9 cellular contexts compared by ENCODE assay signal in the genomic region with DNA sequence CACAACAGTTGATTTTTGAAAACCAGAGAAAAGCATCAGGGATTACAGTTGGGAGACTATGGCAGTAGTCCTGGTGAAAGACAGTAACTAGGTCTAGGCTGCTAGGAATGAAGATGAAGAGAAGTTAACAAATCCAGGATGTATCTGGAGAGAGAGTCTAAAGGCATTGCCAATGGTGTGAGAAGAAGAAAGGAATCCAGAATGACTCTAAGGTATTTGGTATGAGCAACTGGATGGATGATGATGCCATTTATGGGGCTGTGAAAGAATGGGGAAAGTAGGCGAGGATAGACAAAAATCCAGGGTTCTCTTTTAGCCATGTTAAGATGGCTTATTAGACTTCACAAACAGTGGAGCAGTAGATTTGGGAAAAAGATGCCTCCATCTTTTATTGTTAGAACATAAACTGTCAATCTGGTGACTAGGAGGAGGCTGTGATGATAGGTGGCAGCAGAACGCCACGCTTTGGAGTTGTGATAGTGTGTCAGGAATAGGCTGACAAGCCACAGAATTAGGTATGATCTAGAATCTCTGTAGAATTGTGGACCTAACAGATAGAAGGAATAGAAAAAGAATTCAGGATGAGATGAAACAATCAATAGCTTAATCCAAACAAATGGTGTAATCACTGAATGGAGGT. TPM values are rescaled to one million over a fixed set of nuclear protein-coding genes. Genes with fewer than 3 reads are reported as not detected.
A peak's percentile ranks its signal among the peaks of the same experiment; 100 is the strongest.
DNase-seq lines count a peak whose midpoint lies in the region; ATAC-seq and TF ChIP-seq lines count a peak whose summit lies in the region.
"Had no signal": no experiment of that assay in that cellular context is flagged by ENCODE, and none has a peak within 500 bp of the region (broad histone marks: within the 10 kb centered on the region; RNA-seq: fewer than 3 reads in every experiment).

No MANE protein-coding gene starts in this region.

- no peaks in the 10 kb centered on the region for H3K27me3 ChIP-seq in CD4-positive, alpha-beta memory T cell (ENCODE audit: insufficient read depth, low read length)
- H3K27me3 ChIP-seq in endodermal cell (ENCODE audit: control insufficient read depth, insufficient read depth, low read length, poor library complexity, severe bottlenecking), result peaks cover 8% of the 10 kb centered on the region
- H3K27me3 ChIP-seq in skeletal muscle satellite cell (ENCODE audit: control insufficient read depth, insufficient read depth, low read length), result no peaks in the 10 kb centered on the region
- H3K27me3 ChIP-seq: upper lobe of left lung had no signal

- H3K4me3 Mint-ChIP-seq in CD4-positive, alpha-beta memory T cell, result no peak overlapping the region
- H3K4me3 Mint-ChIP-seq in WTC11 (no peak overlapping the region), endodermal cell (no peak overlapping the region), Calu3 (ENCODE audit: low read depth, unreplicated experiment) (no peak overlapping the region)

- peak; percentile 47 to 64 (median 61) for DNase-seq in CD4-positive, alpha-beta memory T cell
- DNase-seq in WTC11 (ENCODE audit: low spot score), result peak; percentile 40
- DNase-seq in endodermal cell, result peak; percentile 78
- DNase-seq in Calu3, result no peak
- DNase-seq in SW 1271 (lab: John Stamatoyannopoulos, UW), result no peak

- 85 to 86% methylated on average over 3 of the region's 3 CpGs for WGBS in endodermal cell (ENCODE audit: insufficient coverage in 1 of 2, insufficient read length in 1 of 2), 2 experiments

- no peak for TF ChIP-seq CTCF in WTC11 (IDR thresholded peaks at IDR 0.05)
- TF ChIP-seq CTCF in endodermal cell (conservative IDR thresholded peaks at IDR 0.05), result peak; percentile 63
- no peak for TF ChIP-seq CTCF in Calu3 (IDR thresholded peaks at IDR 0.05; ENCODE audit: unreplicated experiment)

- H3K4me2 ChIP-seq in skeletal muscle satellite cell (ENCODE audit: low read length), result no peak overlapping the region

- ATAC-seq in GM21529 (IDR thresholded peaks at IDR 0.05; ENCODE audit: unreplicated experiment) (peak; percentile 88), WTC11 (peak; percentile 81), HG03280 (IDR thresholded peaks at IDR 0.05; ENCODE audit: unreplicated experiment) (no peak)

- H3K9me3 Mint-ChIP-seq in CD4-positive, alpha-beta memory T cell, result no peaks in the 10 kb centered on the region
- no peaks in the 10 kb centered on the region; the same call in 1 of the 2 replicates for H3K9me3 Mint-ChIP-seq in WTC11
- no peaks in the 10 kb centered on the region for H3K9me3 Mint-ChIP-seq in endodermal cell
- no peaks in the 10 kb centered on the region for H3K9me3 Mint-ChIP-seq in Calu3 (ENCODE audit: low read depth, unreplicated experiment)

- H3K36me3 ChIP-seq in CD4-positive, alpha-beta memory T cell (ENCODE audit: insufficient read depth, low read length), result no peaks in the 10 kb centered on the region
- no peaks in the 10 kb centered on the region for H3K36me3 ChIP-seq in endodermal cell (ENCODE audit: control insufficient read depth, insufficient read depth, low read length)
- H3K36me3 ChIP-seq in skeletal muscle satellite cell (ENCODE audit: insufficient read depth, low read length), result no peaks in the 10 kb centered on the region
- H3K36me3 ChIP-seq: upper lobe of left lung had no signal

- no peaks in the 10 kb centered on the region for H3K36me3 Mint-ChIP-seq in CD4-positive, alpha-beta memory T cell
- H3K36me3 Mint-ChIP-seq in WTC11, result no peaks in the 10 kb centered on the region
- no peaks in the 10 kb centered on the region for H3K36me3 Mint-ChIP-seq in endodermal cell (ENCODE audit: low read depth)
- no peaks in the 10 kb centered on the region for H3K36me3 Mint-ChIP-seq in Calu3 (ENCODE audit: insufficient read depth, unreplicated experiment)

- no peaks in the 10 kb centered on the region for H3K4me1 ChIP-seq in CD4-positive, alpha-beta memory T cell (ENCODE audit: insufficient read depth, low read length)
- no peaks in the 10 kb centered on the region for H3K4me1 ChIP-seq in endodermal cell (ENCODE audit: control insufficient read depth, insufficient read depth, low read length)
- peaks cover 9% of the 10 kb centered on the region for H3K4me1 ChIP-seq in skeletal muscle satellite cell (ENCODE audit: control insufficient read depth, insufficient read depth, low read length)
- H3K4me1 ChIP-seq: upper lobe of left lung had no signal

- H3K4me1 Mint-ChIP-seq in CD4-positive, alpha-beta memory T cell, result peaks cover 0 to 2% (median 0%) of the 10 kb centered on the region in 4 donors
- peaks cover 20% of the 10 kb centered on the region for H3K4me1 Mint-ChIP-seq in WTC11
- H3K4me1 Mint-ChIP-seq in endodermal cell, result peaks cover 7% of the 10 kb centered on the region
- H3K4me1 Mint-ChIP-seq in Calu3 (ENCODE audit: low read depth, unreplicated experiment), result peaks cover under 1% of the 10 kb centered on the region

- no peak overlapping the region for H3K9ac ChIP-seq in endodermal cell (ENCODE audit: extremely low read depth, low read length, poor library complexity, severe bottlenecking)
- H3K9ac ChIP-seq in skeletal muscle satellite cell (ENCODE audit: low read depth, low read length), result peak overlapping the region; percentile 2

- H3K4me3 ChIP-seq in CD4-positive, alpha-beta memory T cell (ENCODE audit: low read length in 2 of 2), result no peak overlapping the region
- H3K4me3 ChIP-seq in endodermal cell (ENCODE audit: low read length) (no peak overlapping the region), skeletal muscle satellite cell (ENCODE audit: low read length) (no peak overlapping the region)
- H3K4me3 ChIP-seq: upper lobe of left lung had no signal

- H3K27me3 Mint-ChIP-seq in CD4-positive, alpha-beta memory T cell, result peaks cover 3 to 5% of the 10 kb centered on the region in 2 donors
- H3K27me3 Mint-ChIP-seq in WTC11 (ENCODE audit: low read depth) (no peaks in the 10 kb centered on the region), endodermal cell (ENCODE audit: insufficient read depth) (peaks cover 55% of the 10 kb centered on the region), Calu3 (ENCODE audit: unreplicated experiment) (no peaks in the 10 kb centered on the region)

- POLR2A ChIA-PET in CD4-positive, alpha-beta memory T cell (lab: Charles Lee; ENCODE audit: partially characterized antibody), result no interaction called here
- POLR2A ChIA-PET in WTC11 (lab: Charles Lee), result no interaction called here

- BruUV-seq in Calu3 (replicated peaks; lab: Mats Ljungman, UMichigan), result no TSS peak

- intact Hi-C loops in CD4-positive, alpha-beta memory T cell (cut with micrococcal nuclease), result loop anchor here (1.0 kb wide), 3 partner anchors 27 to 591 kb away; a partner anchor contains a TSS
- intact Hi-C loops in Calu3 (cut with micrococcal nuclease; ENCODE audit: unreplicated experiment), result no loop called here

- CTCF ChIA-PET in CD4-positive, alpha-beta memory T cell (lab: Charles Lee; ENCODE audit: partially characterized antibody), result interaction anchor here (0.6 to 3.7 kb wide), 16 partner anchors 19 to 626 kb away, joined by 3 to 52 read pairs (median 4); a partner anchor contains a TSS
- CTCF ChIA-PET in WTC11 (lab: Charles Lee) (interaction anchor here (0.9 to 1.4 kb wide), 3 partner anchors 19 to 42 kb away, joined by 4 to 5 read pairs (median 4); a partner anchor contains a TSS), Calu3 (lab: Charles Lee) (no interaction called here)

- no peak overlapping the region for H3K27ac ChIP-seq in CD4-positive, alpha-beta memory T cell (ENCODE audit: low read depth, low read length)
- no peak overlapping the region for H3K27ac ChIP-seq in endodermal cell (ENCODE audit: low read depth, low read length)
- H3K27ac ChIP-seq: upper lobe of left lung had no signal

- H3K9me3 ChIP-seq in CD4-positive, alpha-beta memory T cell (ENCODE audit: control insufficient read depth in 1 of 2, low read length in 2 of 2), result no peaks in the 10 kb centered on the region
- H3K9me3 ChIP-seq in endodermal cell (ENCODE audit: control insufficient read depth, low read length) (no peaks in the 10 kb centered on the region), skeletal muscle satellite cell (replicated peaks; ENCODE audit: low read length) (no peaks in the 10 kb centered on the region)
- H3K9me3 ChIP-seq: upper lobe of left lung had no signal

- H3K27ac Mint-ChIP-seq in CD4-positive, alpha-beta memory T cell, result no peak overlapping the region
- H3K27ac Mint-ChIP-seq in WTC11 (no peak overlapping the region), endodermal cell (no peak overlapping the region), Calu3 (ENCODE audit: unreplicated experiment) (no peak overlapping the region)

TF ChIP-seq in WTC11, 78 proteins besides CTCF, POLR2A, EP300 and RAD21 (continues in another document):
- TF ChIP-seq, protein P1, sequence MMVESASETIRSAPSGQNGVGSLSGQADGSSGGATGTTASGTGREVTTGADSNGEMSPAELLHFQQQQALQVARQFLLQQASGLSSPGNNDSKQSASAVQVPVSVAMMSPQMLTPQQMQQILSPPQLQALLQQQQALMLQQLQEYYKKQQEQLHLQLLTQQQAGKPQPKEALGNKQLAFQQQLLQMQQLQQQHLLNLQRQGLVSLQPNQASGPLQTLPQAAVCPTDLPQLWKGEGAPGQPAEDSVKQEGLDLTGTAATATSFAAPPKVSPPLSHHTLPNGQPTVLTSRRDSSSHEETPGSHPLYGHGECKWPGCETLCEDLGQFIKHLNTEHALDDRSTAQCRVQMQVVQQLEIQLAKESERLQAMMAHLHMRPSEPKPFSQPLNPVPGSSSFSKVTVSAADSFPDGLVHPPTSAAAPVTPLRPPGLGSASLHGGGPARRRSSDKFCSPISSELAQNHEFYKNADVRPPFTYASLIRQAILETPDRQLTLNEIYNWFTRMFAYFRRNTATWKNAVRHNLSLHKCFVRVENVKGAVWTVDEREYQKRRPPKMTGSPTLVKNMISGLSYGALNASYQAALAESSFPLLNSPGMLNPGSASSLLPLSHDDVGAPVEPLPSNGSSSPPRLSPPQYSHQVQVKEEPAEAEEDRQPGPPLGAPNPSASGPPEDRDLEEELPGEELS (CRISPR knock-in tag; IDR thresholded peaks at IDR 0.05), result no peak
- TF ChIP-seq NR2C2 (CRISPR knock-in tag; IDR thresholded peaks at IDR 0.05) (no peak), ZNF396 (CRISPR knock-in tag; IDR thresholded peaks at IDR 0.05; ENCODE audit: borderline replicate concordance) (no peak), EMX1 (CRISPR knock-in tag; IDR thresholded peaks at IDR 0.05) (no peak), IRF2 (CRISPR knock-in tag; IDR thresholded peaks at IDR 0.05; ENCODE audit: borderline replicate concordance, low read depth) (no peak), ZNF317 (CRISPR knock-in tag; IDR thresholded peaks at IDR 0.05; ENCODE audit: borderline replicate concordance, low read depth) (no peak), NFYB (CRISPR knock-in tag; conservative IDR thresholded peaks at IDR 0.05; ENCODE audit: low read depth) (no peak), ZNF232 (CRISPR knock-in tag; IDR thresholded peaks at IDR 0.05) (no peak)

RNA-seq across cellular contexts. Expression of a gene that starts 27.3 kb away (rescaled TPM):
- 10 to 100 TPM; 65.6 to 67.3 TPM for total RNA-seq in CD4-positive, alpha-beta memory T cell
- polyA plus RNA-seq in CD4-positive, alpha-beta memory T cell, result 10 to 100 TPM; 44.9 to 54.2 TPM
- total RNA-seq in WTC11 (2021) (132 to 156 TPM (median 150 TPM) in 3 replicates), endodermal cell (10 to 100 TPM; 48.5 to 50.8 TPM), Calu3 (2022) (29.9 and 33.9 TPM in 2 replicates)
- polyA plus RNA-seq in endodermal cell (2013, experiment 1 of 2), result 29.2 TPM
- polyA plus RNA-seq in endodermal cell (2013, experiment 2 of 2), result 23.9 TPM
- 17.0 and 20.5 TPM in 2 replicates for total RNA-seq in skeletal muscle satellite cell (2012; rRNA removed)

Comparison
In these comparisons a context has a peak if more than half of its experiments do, and no peak if none do; other contexts are left out.
1. DNase-seq: peak in CD4-positive, alpha-beta memory T cell (5 of 5), WTC11 (single experiment) and endodermal cell (single experiment); none in Calu3 (single experiment) and SW 1271 (0 of 2).